Comparison of ENCODE assay signal across 8 cellular contexts in genomic region chr3:12706504-12707253, GRCh38. TPM values are rescaled to one million over a fixed set of nuclear protein-coding genes. Genes with fewer than 3 reads are reported as not detected.
DNase-seq lines count a peak whose midpoint lies in the region; TF ChIP-seq lines count a peak whose summit lies in the region.

No MANE protein-coding gene starts in this region.

- peaks cover 7% of the 10 kb centered on the region for H3K27me3 Mint-ChIP-seq in HFFc6 (ENCODE audit: insufficient read depth)
- H3K27me3 Mint-ChIP-seq in T-helper 2 cell treated with Interferon-gamma antibody and Interleukin-4, amounts not matched to agents 5 μg/mL and 100 μg/mL, for 36 hours (ENCODE audit: low read depth), result peaks cover 16% of the 10 kb centered on the region

- peaks cover 57% of the 10 kb centered on the region for H3K4me1 Mint-ChIP-seq in HFFc6 (ENCODE audit: low read depth)
- H3K4me1 Mint-ChIP-seq in T-helper 2 cell treated with Interferon-gamma antibody and Interleukin-4, amounts not matched to agents 5 μg/mL and 100 μg/mL, for 36 hours (ENCODE audit: low read depth), result no peaks in the 10 kb centered on the region

- H3K4me3 Mint-ChIP-seq in HFFc6, result no peak overlapping the region; the same call in 1 of the 2 replicates
- H3K4me3 Mint-ChIP-seq in T-helper 2 cell treated with Interferon-gamma antibody and Interleukin-4, amounts not matched to agents 5 μg/mL and 100 μg/mL, for 36 hours, result no peak overlapping the region

- H3K36me3 Mint-ChIP-seq in HFFc6 (ENCODE audit: low read depth), result no peaks in the 10 kb centered on the region
- H3K36me3 Mint-ChIP-seq in T-helper 2 cell treated with Interferon-gamma antibody and Interleukin-4, amounts not matched to agents 5 μg/mL and 100 μg/mL, for 36 hours (ENCODE audit: low read depth), result no peaks in the 10 kb centered on the region

- DNase-seq in HFFc6 (peak; percentile 79), NCI-H1092 treated with DMSO at 0.1 percent for 48 hours (lab: John Stamatoyannopoulos, UW) (peak; percentile 67), astrocyte of the hippocampus (ENCODE audit: low read depth, low spot score) (peak; percentile 79), inferior parietal cortex (ENCODE audit: extremely low spot score) (peak; percentile 37), cortex of kidney (lab: John Stamatoyannopoulos, UW) (no peak)
- peak; percentile 52 for DNase-seq in T-helper 2 cell treated with Interferon-gamma antibody and Interleukin-4, amounts not matched to agents 5 μg/mL and 100 μg/mL, for 36 hours (ENCODE audit: low spot score)
- DNase-seq in stimulated activated CD4-positive, alpha-beta T cell treated with anti-CD3 and anti-CD28 coated beads, Interleukin-4, amount 100 ng/mL, for 48 hours (ENCODE audit: low read depth in 2 of 2), result peak; percentile 39 to 43

- H3K27ac Mint-ChIP-seq in HFFc6, result no peak overlapping the region
- H3K27ac Mint-ChIP-seq in T-helper 2 cell treated with Interferon-gamma antibody and Interleukin-4, amounts not matched to agents 5 μg/mL and 100 μg/mL, for 36 hours, result no peak overlapping the region

- TF ChIP-seq CTCF in GM12872 (IDR thresholded peaks at IDR 0.05; ENCODE audit: insufficient read depth, low read depth, low read length) (peak; percentile 95), HFFc6 (IDR thresholded peaks at IDR 0.05) (peak; percentile 88)

- H3K9me3 Mint-ChIP-seq in HFFc6, result no peaks in the 10 kb centered on the region
- H3K9me3 Mint-ChIP-seq in T-helper 2 cell treated with Interferon-gamma antibody and Interleukin-4, amounts not matched to agents 5 μg/mL and 100 μg/mL, for 36 hours, result no peaks in the 10 kb centered on the region

RNA-seq across cellular contexts. Expression of gene RAF1, which starts 42.8 kb away (rescaled TPM):
- total RNA-seq in HFFc6 (2021; fragmentation: NEBNext Ultra II Directional; extraction: Animal tissue kit (Norgen Biotek cat#: 25700)), result 10 to 100 TPM; 78.9 to 97.5 (median 86.8) TPM

RNA-seq across cellular contexts. Expression of gene TMEM40, which starts 52.4 kb away (rescaled TPM):
- total RNA-seq in HFFc6 (2021; fragmentation: NEBNext Ultra II Directional; extraction: Animal tissue kit (Norgen Biotek cat#: 25700)), result under 1 TPM in 3 of 6 experiments, not detected in 3; 0.32 to 0.40 (median 0.36) TPM
